Comparison of ENCODE assay signal across 21 cellular contexts in the genomic region with DNA sequence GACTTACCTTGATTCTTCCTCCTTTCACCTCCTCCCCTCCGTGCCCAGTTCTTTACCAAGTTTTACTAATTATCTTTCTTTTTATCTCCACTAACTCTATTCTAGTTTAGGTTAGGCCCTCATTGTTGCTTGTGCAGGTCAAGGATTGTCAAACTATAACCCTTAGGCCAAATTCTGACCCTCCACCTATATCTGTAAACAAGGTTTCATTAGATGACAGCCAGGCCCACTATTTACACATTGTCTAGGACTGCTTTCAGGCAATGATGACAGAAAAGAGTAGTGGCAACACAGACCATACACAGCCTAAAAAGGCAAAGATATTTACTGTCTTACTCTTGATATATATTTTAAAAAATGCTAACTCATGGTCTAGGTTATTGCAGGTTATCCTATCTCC.
"Had no signal": no experiment of that assay in that cellular context is flagged by ENCODE, and none has a peak within 500 bp of the region (broad histone marks: within the 10 kb centered on the region; RNA-seq: fewer than 3 reads in every experiment).

No MANE protein-coding gene starts in this region.

- DNase-seq: Karpas-422, KG1, MG63, NCI-H1092, NCI-H1105 treated with DMSO at 0.1 percent for 48 hours, NCI-H1417 treated with DMSO at 0.1 percent for 48 hours, NCI-H146, NCI-H1694 treated with DMSO at 0.1 percent for 48 hours, NCI-H1930, NCI-H2081, NCI-H2107, NCI-H2227 treated with DMSO at 0.1 percent for 48 hours, NCI-H524, NCI-H69, NCI-H774, SHP77, SK-N-SH had no signal

- H3K4me3 ChIP-seq: MG63 had no signal

- H3K27me3 ChIP-seq: MG63 had no signal

- FAIRE-seq: HTR-8/SVneo had no signal

- H3K36me3 ChIP-seq: MG63 had no signal

- H3K4me2 ChIP-seq: SK-N-SH had no signal

- ATAC-seq: Panc1 had no signal

- H3K27ac ChIP-seq: HL-60, RWPE1 had no signal

- H3K9me3 ChIP-seq: MG63, SK-N-SH had no signal

- H3K9ac ChIP-seq: SK-N-SH had no signal
